ENCODE assay signal across 19 cellular contexts in the genomic region with DNA sequence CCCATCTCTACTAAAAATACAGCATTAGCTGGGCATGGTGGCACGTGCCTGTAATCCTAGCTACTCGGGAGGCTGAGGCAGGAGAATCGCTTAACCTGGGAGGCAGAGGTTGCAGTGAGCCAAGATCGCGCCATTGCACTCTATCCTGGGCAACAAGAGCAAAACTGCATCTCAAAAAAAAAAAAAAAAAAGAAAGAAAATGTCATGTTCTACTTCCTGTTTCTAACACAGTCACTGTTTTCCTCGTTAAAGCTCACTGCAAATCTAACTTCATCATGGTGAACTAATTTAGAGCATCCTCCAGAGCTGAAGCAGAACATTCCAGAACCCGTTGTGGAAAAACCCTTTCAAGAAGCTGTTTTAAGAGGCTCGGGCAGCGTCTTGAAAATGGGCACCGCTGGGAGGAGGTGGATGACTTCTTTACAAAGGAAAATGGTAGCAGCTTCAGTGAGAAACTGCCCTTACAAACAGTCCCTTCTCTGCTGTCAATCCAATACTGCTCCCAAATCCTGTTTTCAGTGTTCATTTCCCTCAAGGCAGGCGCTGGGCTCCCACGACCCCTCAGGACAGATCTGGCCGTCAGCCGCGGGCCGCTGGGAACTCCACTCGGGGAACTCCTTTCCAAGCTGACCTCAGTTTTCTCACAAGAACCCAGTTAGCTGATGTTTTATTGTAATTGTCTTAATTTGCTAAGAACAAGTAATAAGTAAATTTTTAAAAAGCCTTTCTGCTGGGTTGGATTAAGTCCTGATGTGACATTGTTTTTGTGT. TPM values are rescaled to one million over a fixed set of nuclear protein-coding genes. Genes with fewer than 3 reads are reported as not detected.
DNase-seq lines count a peak whose midpoint lies in the region; ATAC-seq and TF ChIP-seq lines count a peak whose summit lies in the region.
"Had no signal": no experiment of that assay in that cellular context is flagged by ENCODE, and none has a peak within 500 bp of the region (broad histone marks: within the 10 kb centered on the region; RNA-seq: fewer than 3 reads in every experiment).

No MANE protein-coding gene starts in this region.

- H4K20me1 ChIP-seq in OCI-LY1 (ENCODE audit: insufficient read depth, low read length): no peaks in the 10 kb centered on the region

- H2AFZ ChIP-seq in OCI-LY1 (ENCODE audit: low read length): no peak overlapping the region

- H3K4me1 ChIP-seq in right atrium auricular region: peaks cover 0 to 7% of the 10 kb centered on the region in 2 donors
- peaks cover 4% of the 10 kb centered on the region for H3K4me1 ChIP-seq in OCI-LY1 (ENCODE audit: insufficient read depth, low read length, severe bottlenecking)
- no peaks in the 10 kb centered on the region for H3K4me1 ChIP-seq in endodermal cell (ENCODE audit: control insufficient read depth, insufficient read depth, low read length)
- H3K4me1 ChIP-seq: adrenal gland, sigmoid colon, suprapubic skin had no signal

- TF ChIP-seq CTCF in right atrium auricular region (IDR thresholded peaks at IDR 0.05): no peak
- TF ChIP-seq CTCF in OCI-LY1 (IDR thresholded peaks at IDR 0.05; ENCODE audit: low read length): no peak
- no peak for TF ChIP-seq CTCF in endodermal cell (conservative IDR thresholded peaks at IDR 0.05)

- H3K9me3 ChIP-seq in right atrium auricular region: no peaks in the 10 kb centered on the region
- H3K9me3 ChIP-seq in OCI-LY1 (ENCODE audit: low read length): no peaks in the 10 kb centered on the region
- no peaks in the 10 kb centered on the region for H3K9me3 ChIP-seq in endodermal cell (ENCODE audit: control insufficient read depth, low read length)
- H3K9me3 ChIP-seq: adrenal gland, sigmoid colon, suprapubic skin had no signal

- no peak overlapping the region for H3K4me2 ChIP-seq in OCI-LY1 (ENCODE audit: low read length)

- no peaks in the 10 kb centered on the region for H3K79me2 ChIP-seq in OCI-LY1 (ENCODE audit: insufficient read depth, low read length)

- H3K9ac ChIP-seq in OCI-LY1 (ENCODE audit: low read length): no peak overlapping the region
- H3K9ac ChIP-seq in endodermal cell (ENCODE audit: extremely low read depth, low read length, poor library complexity, severe bottlenecking): no peak overlapping the region

- no peaks in the 10 kb centered on the region for H3K4me1 Mint-ChIP-seq in endodermal cell
- H3K4me1 Mint-ChIP-seq in stimulated activated memory B cell treated with anti-CD40 and anti-IgM and Interleukin-4, amounts not matched to agents 10 μg/mL and 1 μg/mL and 100 μg/mL, for 72 hours: peaks cover 53% of the 10 kb centered on the region

- H3K36me3 ChIP-seq in right atrium auricular region (peaks cover 84% of the 10 kb centered on the region), OCI-LY1 (ENCODE audit: insufficient read depth, low read length) (peaks cover 97% of the 10 kb centered on the region), endodermal cell (ENCODE audit: control insufficient read depth, insufficient read depth, low read length) (peaks cover 70% of the 10 kb centered on the region)

- H3K27ac ChIP-seq in right atrium auricular region: no peak overlapping the region
- peak overlapping the region; percentile 42 for H3K27ac ChIP-seq in OCI-LY1 (ENCODE audit: low read depth, low read length, poor library complexity, severe bottlenecking)
- H3K27ac ChIP-seq in endodermal cell (ENCODE audit: low read depth, low read length): no peak overlapping the region
- H3K27ac ChIP-seq: adrenal gland, sigmoid colon, suprapubic skin had no signal

- H3K27ac Mint-ChIP-seq in endodermal cell: no peak overlapping the region
- H3K27ac Mint-ChIP-seq in stimulated activated memory B cell treated with anti-CD40 and anti-IgM and Interleukin-4, amounts not matched to agents 10 μg/mL and 1 μg/mL and 100 μg/mL, for 72 hours: peak overlapping the region; percentile 36
- H3K27ac Mint-ChIP-seq: T-helper 1 cell treated with Interleukin-12 subunit alpha and Interleukin-12 subunit beta and Interleukin-4 antibody, amounts not matched to agents 30 μg/mL and 1 μg/mL, for 36 hours had no signal

- H3K27me3 ChIP-seq in right atrium auricular region (no peaks in the 10 kb centered on the region), OCI-LY1 (ENCODE audit: insufficient read depth, low read length) (no peaks in the 10 kb centered on the region), endodermal cell (ENCODE audit: control insufficient read depth, insufficient read depth, low read length, poor library complexity, severe bottlenecking) (no peaks in the 10 kb centered on the region)
- H3K27me3 ChIP-seq: adrenal gland, sigmoid colon, suprapubic skin had no signal

- H3F3A ChIP-seq in OCI-LY1 (ENCODE audit: insufficient read depth, low read length): no peaks in the 10 kb centered on the region

- H3K36me3 Mint-ChIP-seq in endodermal cell (ENCODE audit: low read depth): peaks cover 83% of the 10 kb centered on the region
- peaks cover 91% of the 10 kb centered on the region for H3K36me3 Mint-ChIP-seq in stimulated activated memory B cell treated with anti-CD40 and anti-IgM and Interleukin-4, amounts not matched to agents 10 μg/mL and 1 μg/mL and 100 μg/mL, for 72 hours

- H3K9me3 Mint-ChIP-seq in endodermal cell: no peaks in the 10 kb centered on the region
- no peaks in the 10 kb centered on the region for H3K9me3 Mint-ChIP-seq in stimulated activated memory B cell treated with anti-CD40 and anti-IgM and Interleukin-4, amounts not matched to agents 10 μg/mL and 1 μg/mL and 100 μg/mL, for 72 hours
- H3K9me3 Mint-ChIP-seq: T-helper 1 cell treated with Interleukin-12 subunit alpha and Interleukin-12 subunit beta and Interleukin-4 antibody, amounts not matched to agents 30 μg/mL and 1 μg/mL, for 36 hours had no signal

- H3K4me3 ChIP-seq in right atrium auricular region (no peak overlapping the region), OCI-LY1 (ENCODE audit: low read depth, low read length, poor library complexity, severe bottlenecking) (no peak overlapping the region), endodermal cell (ENCODE audit: low read length) (no peak overlapping the region)
- H3K4me3 ChIP-seq: adrenal gland, sigmoid colon, suprapubic skin had no signal

- ATAC-seq in stimulated activated memory B cell treated with anti-CD40 and anti-IgM and Interleukin-4, amounts not matched to agents 10 μg/mL and 1 μg/mL and 100 μg/mL, for 72 hours: no peak

- no peaks in the 10 kb centered on the region for H3K27me3 Mint-ChIP-seq in endodermal cell (ENCODE audit: insufficient read depth)
- no peaks in the 10 kb centered on the region for H3K27me3 Mint-ChIP-seq in stimulated activated memory B cell treated with anti-CD40 and anti-IgM and Interleukin-4, amounts not matched to agents 10 μg/mL and 1 μg/mL and 100 μg/mL, for 72 hours

- H3K9me2 ChIP-seq in OCI-LY1 (ENCODE audit: low read depth, low read length): no peaks in the 10 kb centered on the region

- H3K4me3 Mint-ChIP-seq in endodermal cell: no peak overlapping the region
- no peak overlapping the region for H3K4me3 Mint-ChIP-seq in stimulated activated memory B cell treated with anti-CD40 and anti-IgM and Interleukin-4, amounts not matched to agents 10 μg/mL and 1 μg/mL and 100 μg/mL, for 72 hours
- H3K4me3 Mint-ChIP-seq: T-helper 1 cell treated with Interleukin-12 subunit alpha and Interleukin-12 subunit beta and Interleukin-4 antibody, amounts not matched to agents 30 μg/mL and 1 μg/mL, for 36 hours had no signal

- DNase-seq in cardiac septum (ENCODE audit: low spot score): peak; percentile 29
- DNase-seq in right atrium auricular region (ENCODE audit: low spot score): no peak
- peak; percentile 21 for DNase-seq in endodermal cell
- DNase-seq in KG1 (lab: John Stamatoyannopoulos, UW): no peak
- no peak for DNase-seq in RPMI8226
- no peak for DNase-seq in NCI-H748 (lab: John Stamatoyannopoulos, UW; ENCODE audit: unreplicated experiment)
- DNase-seq: activated CD4-positive, alpha-beta T cell treated with anti-CD3 and anti-CD28 coated beads for 1 hour; adrenal gland; effector memory CD4-positive, alpha-beta T cell; GOT3; islet precursor cell; NCI-H2081 treated with DMSO at 0.1 percent for 48 hours; NCI-H526 treated with DMSO at 0.1 percent for 48 hours; occipital lobe had no signal

- intact Hi-C loops in cardiac septum (cut with DNase I): no loop called here

- 94% methylated on average over 15 to 17 of the region's 17 CpGs for WGBS in endodermal cell (ENCODE audit: insufficient coverage in 1 of 2, insufficient read length in 1 of 2), 2 experiments

RNA-seq across cellular contexts. Expression of gene CTSZ, which starts 12.5 kb away (rescaled TPM):
- 157 TPM for total RNA-seq in cardiac septum
- 100 to 1,000 TPM; 117 to 152 TPM for total RNA-seq in right atrium auricular region
- total RNA-seq in endodermal cell: 10 to 100 TPM; 55.9 to 76.6 TPM
- polyA plus RNA-seq in endodermal cell (2013, experiment 1 of 2): 33.0 TPM
- polyA plus RNA-seq in endodermal cell (2013, experiment 2 of 2): 30.2 TPM

RNA-seq across cellular contexts. Expression of gene NELFCD, which starts 13.5 kb away (rescaled TPM):
- total RNA-seq in cardiac septum (34.7 TPM), right atrium auricular region (10 to 100 TPM; 24.5 to 27.5 TPM), endodermal cell (10 to 100 TPM; 66.6 to 72.5 TPM)
- 126 TPM for polyA plus RNA-seq in endodermal cell (2013, experiment 1 of 2)
- 112 TPM for polyA plus RNA-seq in endodermal cell (2013, experiment 2 of 2)

RNA-seq across cellular contexts. Expression of gene TUBB1, which starts 24.7 kb away (rescaled TPM):
- total RNA-seq in cardiac septum: 0.54 TPM
- total RNA-seq in right atrium auricular region: under 1 TPM; 0.19 to 0.35 TPM
- not detected for total RNA-seq in endodermal cell
- not detected for polyA plus RNA-seq in endodermal cell (2013, experiment 1 of 2)
- polyA plus RNA-seq in endodermal cell (2013, experiment 2 of 2): not detected

RNA-seq across cellular contexts. Expression of gene ATP5F1E, which starts 37.6 kb away (rescaled TPM):
- total RNA-seq in cardiac septum (123 TPM), right atrium auricular region (10 to 100 TPM; 41.3 to 42.0 TPM), endodermal cell (10 to 100 TPM; 52.6 to 62.6 TPM)
- polyA plus RNA-seq in endodermal cell (2013, experiment 1 of 2): 73.3 TPM
- 79.4 TPM for polyA plus RNA-seq in endodermal cell (2013, experiment 2 of 2)

RNA-seq across cellular contexts. Expression of gene PRELID3B, which starts 48.0 kb away (rescaled TPM):
- total RNA-seq in cardiac septum: 41.4 TPM
- total RNA-seq in right atrium auricular region: 10 to 100 TPM; 34.6 to 35.2 TPM
- total RNA-seq in endodermal cell: 10 to 100 TPM; 48.6 to 50.8 TPM
- 54.6 TPM for polyA plus RNA-seq in endodermal cell (2013, experiment 1 of 2)
- 51.3 TPM for polyA plus RNA-seq in endodermal cell (2013, experiment 2 of 2)

Comparison
In these comparisons a context has a peak if more than half of its experiments do, and no peak if none do; other contexts are left out.
1. DNase-seq: peak in cardiac septum (single experiment) and endodermal cell (single experiment); none in right atrium auricular region (single experiment), KG1 (single experiment), RPMI8226 (single experiment) and NCI-H748 (single experiment).